1 cellular context compared by ENCODE assay signal in genomic region chr19:15640904-15641597, GRCh38.
TF ChIP-seq lines count a peak whose summit lies in the region.

No MANE protein-coding gene starts in this region.

TF ChIP-seq in HepG2, 621 proteins besides CTCF, POLR2A, EP300 and RAD21 (continued from another document and continues in another):
- no peak for TF ChIP-seq ZNF138 (CRISPR knock-in tag; IDR thresholded peaks at IDR 0.05; ENCODE audit: low read depth)
- no peak for TF ChIP-seq CENPX (CRISPR knock-in tag; IDR thresholded peaks at IDR 0.05)
- peak; percentile 72 for TF ChIP-seq HDAC2 (CRISPR knock-in tag; IDR thresholded peaks at IDR 0.05)
- TF ChIP-seq ZNF337 (CRISPR knock-in tag; IDR thresholded peaks at IDR 0.05; ENCODE audit: borderline replicate concordance, low read depth) = no peak
- TF ChIP-seq ZNF550 (CRISPR knock-in tag; IDR thresholded peaks at IDR 0.05; ENCODE audit: borderline replicate concordance) = no peak
- no peak for TF ChIP-seq ZNF317 (CRISPR knock-in tag; IDR thresholded peaks at IDR 0.05)
- TF ChIP-seq SMAD1 (CRISPR knock-in tag; IDR thresholded peaks at IDR 0.05; ENCODE audit: borderline replicate concordance, low read depth) = no peak
- TF ChIP-seq NCOA2 (CRISPR knock-in tag; IDR thresholded peaks at IDR 0.05) = peak; percentile 64
- no peak for TF ChIP-seq NFIB (CRISPR knock-in tag; IDR thresholded peaks at IDR 0.05; ENCODE audit: borderline replicate concordance)
- no peak for TF ChIP-seq RELA (CRISPR knock-in tag; IDR thresholded peaks at IDR 0.05)
- no peak for TF ChIP-seq ZNF512 (CRISPR knock-in tag; IDR thresholded peaks at IDR 0.05)
- no peak for TF ChIP-seq MAFF (IDR thresholded peaks at IDR 0.05; ENCODE audit: low read depth, low read length)
- TF ChIP-seq ZSCAN12 (CRISPR knock-in tag; IDR thresholded peaks at IDR 0.05) = no peak
- no peak for TF ChIP-seq AGO2 (optimal IDR thresholded peaks at IDR 0.05; ENCODE audit: low read depth, low read length)
- no peak for TF ChIP-seq ARNT (IDR thresholded peaks at IDR 0.05)
- TF ChIP-seq MEIS2 (CRISPR knock-in tag; IDR thresholded peaks at IDR 0.05) = no peak
- no peak for TF ChIP-seq ZNF44 (CRISPR knock-in tag; IDR thresholded peaks at IDR 0.05)
- 0 out of 2 replicates have a peak, but pooled peaks have one; percentile 2 for TF ChIP-seq ZNF292 (CRISPR knock-in tag; IDR thresholded peaks at IDR 0.05; ENCODE audit: borderline replicate concordance, low read depth)
- TF ChIP-seq ELF4 (CRISPR knock-in tag; IDR thresholded peaks at IDR 0.05; ENCODE audit: borderline replicate concordance) = no peak
- no peak for TF ChIP-seq KAT2B (IDR thresholded peaks at IDR 0.05; ENCODE audit: borderline replicate concordance, low read depth, low read length)
- peak; percentile 60; the same call in 1 of the 2 replicates for TF ChIP-seq CBX5 (CRISPR knock-in tag; IDR thresholded peaks at IDR 0.05; ENCODE audit: borderline replicate concordance)
- no peak for TF ChIP-seq ATRX (CRISPR knock-in tag; IDR thresholded peaks at IDR 0.05; ENCODE audit: borderline replicate concordance)
- peak; percentile 48; the same call in 1 of the 2 replicates for TF ChIP-seq ZNF644 (CRISPR knock-in tag; IDR thresholded peaks at IDR 0.05; ENCODE audit: low read depth)
- peak; percentile 86; the same call in 1 of the 2 replicates for TF ChIP-seq FOXK2 (IDR thresholded peaks at IDR 0.05)
- 0 out of 2 replicates have a peak, but pooled peaks have one; percentile 38 for TF ChIP-seq ZNF614 (CRISPR knock-in tag; IDR thresholded peaks at IDR 0.05; ENCODE audit: borderline replicate concordance)
- peak; percentile 65; the same call in 1 of the 2 replicates for TF ChIP-seq TARDBP (CRISPR knock-in tag; IDR thresholded peaks at IDR 0.05)
- TF ChIP-seq, protein P1, sequence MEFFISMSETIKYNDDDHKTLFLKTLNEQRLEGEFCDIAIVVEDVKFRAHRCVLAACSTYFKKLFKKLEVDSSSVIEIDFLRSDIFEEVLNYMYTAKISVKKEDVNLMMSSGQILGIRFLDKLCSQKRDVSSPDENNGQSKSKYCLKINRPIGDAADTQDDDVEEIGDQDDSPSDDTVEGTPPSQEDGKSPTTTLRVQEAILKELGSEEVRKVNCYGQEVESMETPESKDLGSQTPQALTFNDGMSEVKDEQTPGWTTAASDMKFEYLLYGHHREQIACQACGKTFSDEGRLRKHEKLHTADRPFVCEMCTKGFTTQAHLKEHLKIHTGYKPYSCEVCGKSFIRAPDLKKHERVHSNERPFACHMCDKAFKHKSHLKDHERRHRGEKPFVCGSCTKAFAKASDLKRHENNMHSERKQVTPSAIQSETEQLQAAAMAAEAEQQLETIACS (CRISPR knock-in tag; IDR thresholded peaks at IDR 0.05) = no peak
- no peak for TF ChIP-seq DBP (CRISPR knock-in tag; IDR thresholded peaks at IDR 0.05; ENCODE audit: not compliant biosample characterization)
- no peak for TF ChIP-seq ZBTB34 (CRISPR knock-in tag; IDR thresholded peaks at IDR 0.05)
- TF ChIP-seq, protein P2, sequence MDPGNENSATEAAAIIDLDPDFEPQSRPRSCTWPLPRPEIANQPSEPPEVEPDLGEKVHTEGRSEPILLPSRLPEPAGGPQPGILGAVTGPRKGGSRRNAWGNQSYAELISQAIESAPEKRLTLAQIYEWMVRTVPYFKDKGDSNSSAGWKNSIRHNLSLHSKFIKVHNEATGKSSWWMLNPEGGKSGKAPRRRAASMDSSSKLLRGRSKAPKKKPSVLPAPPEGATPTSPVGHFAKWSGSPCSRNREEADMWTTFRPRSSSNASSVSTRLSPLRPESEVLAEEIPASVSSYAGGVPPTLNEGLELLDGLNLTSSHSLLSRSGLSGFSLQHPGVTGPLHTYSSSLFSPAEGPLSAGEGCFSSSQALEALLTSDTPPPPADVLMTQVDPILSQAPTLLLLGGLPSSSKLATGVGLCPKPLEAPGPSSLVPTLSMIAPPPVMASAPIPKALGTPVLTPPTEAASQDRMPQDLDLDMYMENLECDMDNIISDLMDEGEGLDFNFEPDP (CRISPR knock-in tag; conservative IDR thresholded peaks at IDR 0.05) = no peak
- TF ChIP-seq PHF21A (CRISPR knock-in tag; IDR thresholded peaks at IDR 0.05) = peak; percentile 58; the same call in 1 of the 2 replicates
- TF ChIP-seq ZNF326 (CRISPR knock-in tag; IDR thresholded peaks at IDR 0.05; ENCODE audit: borderline replicate concordance) = no peak
- no peak for TF ChIP-seq ADNP (CRISPR knock-in tag; IDR thresholded peaks at IDR 0.05)
- no peak for TF ChIP-seq NCOA5 (CRISPR knock-in tag; IDR thresholded peaks at IDR 0.05)
- TF ChIP-seq SETDB1 (CRISPR knock-in tag; IDR thresholded peaks at IDR 0.05; ENCODE audit: borderline replicate concordance) = no peak
- TF ChIP-seq RFXAP (CRISPR knock-in tag; IDR thresholded peaks at IDR 0.05; ENCODE audit: borderline replicate concordance) = no peak
- no peak for TF ChIP-seq XBP1 (CRISPR knock-in tag; IDR thresholded peaks at IDR 0.05)
- TF ChIP-seq SRF (IDR thresholded peaks at IDR 0.05; ENCODE audit: low read depth, low read length) = no peak
- TF ChIP-seq, protein P3, sequence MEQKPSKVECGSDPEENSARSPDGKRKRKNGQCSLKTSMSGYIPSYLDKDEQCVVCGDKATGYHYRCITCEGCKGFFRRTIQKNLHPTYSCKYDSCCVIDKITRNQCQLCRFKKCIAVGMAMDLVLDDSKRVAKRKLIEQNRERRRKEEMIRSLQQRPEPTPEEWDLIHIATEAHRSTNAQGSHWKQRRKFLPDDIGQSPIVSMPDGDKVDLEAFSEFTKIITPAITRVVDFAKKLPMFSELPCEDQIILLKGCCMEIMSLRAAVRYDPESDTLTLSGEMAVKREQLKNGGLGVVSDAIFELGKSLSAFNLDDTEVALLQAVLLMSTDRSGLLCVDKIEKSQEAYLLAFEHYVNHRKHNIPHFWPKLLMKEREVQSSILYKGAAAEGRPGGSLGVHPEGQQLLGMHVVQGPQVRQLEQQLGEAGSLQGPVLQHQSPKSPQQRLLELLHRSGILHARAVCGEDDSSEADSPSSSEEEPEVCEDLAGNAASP (CRISPR knock-in tag; IDR thresholded peaks at IDR 0.05; ENCODE audit: borderline replicate concordance) = peak; percentile 53
- TF ChIP-seq ZNF367 (CRISPR knock-in tag; IDR thresholded peaks at IDR 0.05; ENCODE audit: borderline replicate concordance) = no peak
- peak; percentile 37; the same call in 1 of the 2 replicates for TF ChIP-seq ZBTB7B (CRISPR knock-in tag; IDR thresholded peaks at IDR 0.05)
- no peak for TF ChIP-seq SSRP1 (CRISPR knock-in tag; IDR thresholded peaks at IDR 0.05)
- no peak for TF ChIP-seq ZIK1 (CRISPR knock-in tag; IDR thresholded peaks at IDR 0.05; ENCODE audit: borderline replicate concordance, low read depth)
- TF ChIP-seq ZNF674 (CRISPR knock-in tag; IDR thresholded peaks at IDR 0.05; ENCODE audit: low read depth) = no peak
- TF ChIP-seq SRY (CRISPR knock-in tag; IDR thresholded peaks at IDR 0.05) = peak; percentile 48; the same call in 1 of the 2 replicates
- TF ChIP-seq KLF16 (CRISPR knock-in tag; IDR thresholded peaks at IDR 0.05) = no peak; a peak in 1 of 4 replicates
- TF ChIP-seq, protein P4, sequence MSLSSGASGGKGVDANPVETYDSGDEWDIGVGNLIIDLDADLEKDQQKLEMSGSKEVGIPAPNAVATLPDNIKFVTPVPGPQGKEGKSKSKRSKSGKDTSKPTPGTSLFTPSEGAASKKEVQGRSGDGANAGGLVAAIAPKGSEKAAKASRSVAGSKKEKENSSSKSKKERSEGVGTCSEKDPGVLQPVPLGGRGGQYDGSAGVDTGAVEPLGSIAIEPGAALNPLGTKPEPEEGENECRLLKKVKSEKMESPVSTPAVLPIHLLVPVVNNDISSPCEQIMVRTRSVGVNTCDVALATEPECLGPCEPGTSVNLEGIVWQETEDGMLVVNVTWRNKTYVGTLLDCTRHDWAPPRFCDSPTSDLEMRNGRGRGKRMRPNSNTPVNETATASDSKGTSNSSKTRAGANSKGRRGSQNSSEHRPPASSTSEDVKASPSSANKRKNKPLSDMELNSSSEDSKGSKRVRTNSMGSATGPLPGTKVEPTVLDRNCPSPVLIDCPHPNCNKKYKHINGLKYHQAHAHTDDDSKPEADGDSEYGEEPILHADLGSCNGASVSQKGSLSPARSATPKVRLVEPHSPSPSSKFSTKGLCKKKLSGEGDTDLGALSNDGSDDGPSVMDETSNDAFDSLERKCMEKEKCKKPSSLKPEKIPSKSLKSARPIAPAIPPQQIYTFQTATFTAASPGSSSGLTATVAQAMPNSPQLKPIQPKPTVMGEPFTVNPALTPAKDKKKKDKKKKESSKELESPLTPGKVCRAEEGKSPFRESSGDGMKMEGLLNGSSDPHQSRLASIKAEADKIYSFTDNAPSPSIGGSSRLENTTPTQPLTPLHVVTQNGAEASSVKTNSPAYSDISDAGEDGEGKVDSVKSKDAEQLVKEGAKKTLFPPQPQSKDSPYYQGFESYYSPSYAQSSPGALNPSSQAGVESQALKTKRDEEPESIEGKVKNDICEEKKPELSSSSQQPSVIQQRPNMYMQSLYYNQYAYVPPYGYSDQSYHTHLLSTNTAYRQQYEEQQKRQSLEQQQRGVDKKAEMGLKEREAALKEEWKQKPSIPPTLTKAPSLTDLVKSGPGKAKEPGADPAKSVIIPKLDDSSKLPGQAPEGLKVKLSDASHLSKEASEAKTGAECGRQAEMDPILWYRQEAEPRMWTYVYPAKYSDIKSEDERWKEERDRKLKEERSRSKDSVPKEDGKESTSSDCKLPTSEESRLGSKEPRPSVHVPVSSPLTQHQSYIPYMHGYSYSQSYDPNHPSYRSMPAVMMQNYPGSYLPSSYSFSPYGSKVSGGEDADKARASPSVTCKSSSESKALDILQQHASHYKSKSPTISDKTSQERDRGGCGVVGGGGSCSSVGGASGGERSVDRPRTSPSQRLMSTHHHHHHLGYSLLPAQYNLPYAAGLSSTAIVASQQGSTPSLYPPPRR (CRISPR knock-in tag; IDR thresholded peaks at IDR 0.05; ENCODE audit: borderline replicate concordance) = no peak
- TF ChIP-seq ZNF543 (CRISPR knock-in tag; IDR thresholded peaks at IDR 0.05) = no peak
- TF ChIP-seq DNMT1 (CRISPR knock-in tag; IDR thresholded peaks at IDR 0.05) = no peak
- peak; percentile 71; the same call in 1 of the 2 replicates for TF ChIP-seq TGIF2 (CRISPR knock-in tag; IDR thresholded peaks at IDR 0.05)
- no peak for TF ChIP-seq IRF2 (CRISPR knock-in tag; IDR thresholded peaks at IDR 0.05)
